In genomic region chr5:179634370-179635172, GRCh38 we compare ENCODE assay signal across 10 cellular contexts. TPM values are rescaled to one million over a fixed set of nuclear protein-coding genes. Genes with fewer than 3 reads are reported as not detected.
DNase-seq lines count a peak whose midpoint lies in the region; ATAC-seq, FAIRE-seq and TF ChIP-seq lines count a peak whose summit lies in the region.
"Not testable (repeated sequence)": the region's sequence is repeated elsewhere in the genome, so short reads cannot be mapped to it uniquely, and the experiment has no call there.
"Had no signal": no experiment of that assay in that cellular context is flagged by ENCODE, and none has a peak within 500 bp of the region (broad histone marks: within the 10 kb centered on the region; RNA-seq: fewer than 3 reads in every experiment).

No MANE protein-coding gene starts in this region.

- not testable (repeated sequence) for H2AFZ ChIP-seq in OCI-LY7 (ENCODE audit: low read length); GM12878 (ENCODE audit: control insufficient read depth, low read depth, low read length)

- H3K4me2 ChIP-seq in OCI-LY7 (ENCODE audit: low read length) = peak overlapping the region; percentile 46; the same call in 1 of the 2 replicates
- H3K4me2 ChIP-seq in GM12878 (ENCODE audit: control insufficient read depth, insufficient read depth) = not testable (repeated sequence)

- not testable (repeated sequence) for H4K20me1 ChIP-seq in OCI-LY7 (ENCODE audit: insufficient read depth, low read length); GM12878 (ENCODE audit: control insufficient read depth, insufficient read depth)

- not testable (repeated sequence) for TF ChIP-seq EP300 in GM12878 (IDR thresholded peaks at IDR 0.05; ENCODE audit: borderline replicate concordance in 1 of 2, control insufficient read depth in 1 of 2, low read depth in 2 of 2, low read length in 2 of 2)

- H3K79me2 ChIP-seq in OCI-LY7 (ENCODE audit: insufficient read depth, low read depth, low read length); GM12878 (ENCODE audit: control insufficient read depth, insufficient read depth, low read length): not testable (repeated sequence)

- TF ChIP-seq POLR2A in GM12878 (IDR thresholded peaks at IDR 0.05; ENCODE audit: low read depth, low read length); right lobe of liver (IDR thresholded peaks at IDR 0.05): not testable (repeated sequence)

- not testable (repeated sequence) for H3K27ac Mint-ChIP-seq in stimulated activated effector memory CD8-positive, alpha-beta T cell treated with anti-CD3 and anti-CD28 coated beads, Interleukin-12 subunit alpha, Interleukin-12 subunit beta, amount 100 ng/mL, for 72 hours

- H3K36me3 Mint-ChIP-seq in stimulated activated effector memory CD8-positive, alpha-beta T cell treated with anti-CD3 and anti-CD28 coated beads, Interleukin-12 subunit alpha, Interleukin-12 subunit beta, amount 100 ng/mL, for 72 hours = not testable (repeated sequence)

- intact Hi-C loops in OCI-LY7 (cut with micrococcal nuclease; ENCODE audit: unreplicated experiment); GM12878 (cut with micrococcal nuclease; ENCODE audit: unreplicated experiment); right lobe of liver (cut with DNase I): not testable (repeated sequence)

- H3K9me3 Mint-ChIP-seq in stimulated activated effector memory CD8-positive, alpha-beta T cell treated with anti-CD3 and anti-CD28 coated beads, Interleukin-12 subunit alpha, Interleukin-12 subunit beta, amount 100 ng/mL, for 72 hours = not testable (repeated sequence)

- DNase-seq in OCI-LY7 (ENCODE audit: low spot score); GM12878 (ENCODE audit: low read depth, low spot score); right lobe of liver; stimulated activated effector memory CD8-positive, alpha-beta T cell treated with anti-CD3 and anti-CD28 coated beads, Interleukin-12 subunit alpha, Interleukin-12 subunit beta, amount 100 ng/mL, for 72 hours (ENCODE audit: low spot score in 2 of 2): not testable (repeated sequence)

- H3K27me3 ChIP-seq in GM12878 (replicated peaks in 1 of 2; ENCODE audit: control insufficient read depth in 2 of 2, insufficient read depth in 2 of 2, low read length in 1 of 2); right lobe of liver: not testable (repeated sequence)

- H3K4me1 ChIP-seq in OCI-LY7 (ENCODE audit: insufficient read depth, low read length, poor library complexity, severe bottlenecking); GM12878 (ENCODE audit: control insufficient read depth, insufficient read depth, low read length); right lobe of liver: not testable (repeated sequence)

- not testable (repeated sequence) for H3K4me3 ChIP-seq in OCI-LY7 (ENCODE audit: low read depth, low read length, poor library complexity, severe bottlenecking); GM12878; right lobe of liver

- H3K9me3 ChIP-seq in OCI-LY7 (ENCODE audit: low read length); GM12878 (replicated peaks; ENCODE audit: control insufficient read depth, insufficient read depth, low read length); right lobe of liver: not testable (repeated sequence)

- SMC1A ChIA-PET in GM12878 (lab: Charles Lee; ENCODE audit: uncharacterized antibody, unreplicated experiment) = not testable (repeated sequence)

- H3K4me1 Mint-ChIP-seq in stimulated activated effector memory CD8-positive, alpha-beta T cell treated with anti-CD3 and anti-CD28 coated beads, Interleukin-12 subunit alpha, Interleukin-12 subunit beta, amount 100 ng/mL, for 72 hours = not testable (repeated sequence)

- not testable (repeated sequence) for H3K4me3 Mint-ChIP-seq in stimulated activated effector memory CD8-positive, alpha-beta T cell treated with anti-CD3 and anti-CD28 coated beads, Interleukin-12 subunit alpha, Interleukin-12 subunit beta, amount 100 ng/mL, for 72 hours

- not testable (repeated sequence) for H3K9me2 ChIP-seq in OCI-LY7 (ENCODE audit: insufficient read depth, low read length)

- WGBS in GM12878 (ENCODE audit: insufficient coverage, insufficient replicate concordance, low lambda C conversion rate, missing lambda C conversion rate) = 0% methylated on average over 6 of the region's 49 CpGs
- WGBS in right lobe of liver (ENCODE audit: insufficient coverage, low coverage, low lambda C conversion rate, missing lambda C conversion rate) = no CpG with 5 or more reads among the region's 49 CpGs

- H3K9ac ChIP-seq in GM12878 (ENCODE audit: control insufficient read depth, insufficient read depth, low read length) = not testable (repeated sequence)

- RAD21 ChIA-PET in GM12878 (lab: Charles Lee; ENCODE audit: unreplicated experiment) = not testable (repeated sequence)

- peak; percentile 100 for FAIRE-seq in GM12878 (lab: Jason Lieb, UNC)

- CTCF ChIA-PET in OCI-LY7 (lab: Charles Lee; ENCODE audit: unreplicated experiment); GM12878 (lab: Yijun Ruan, JAX): not testable (repeated sequence)

- not testable (repeated sequence) for H3K27ac ChIP-seq in OCI-LY7 (ENCODE audit: low read depth, low read length, poor library complexity, severe bottlenecking); GM12878 (ENCODE audit: control insufficient read depth, insufficient read depth); right lobe of liver

- POLR2A ChIA-PET in OCI-LY7 (lab: Charles Lee); GM12878 (lab: Charles Lee): not testable (repeated sequence)

- TF ChIP-seq RAD21 in GM12878 (IDR thresholded peaks at IDR 0.05; ENCODE audit: insufficient read depth, low read depth, low read length) = not testable (repeated sequence)

- not testable (repeated sequence) for TF ChIP-seq CTCF in OCI-LY7 (conservative IDR thresholded peaks at IDR 0.05; ENCODE audit: low read length); GM12878 (IDR thresholded peaks at IDR 0.05 in 2 of 3, conservative IDR thresholded peaks at IDR 0.05 in 1 of 3; ENCODE audit: control insufficient read depth in 2 of 3, extremely low read depth in 1 of 3, insufficient read depth in 1 of 3, low read depth in 3 of 3, low read length in 3 of 3); right lobe of liver (IDR thresholded peaks at IDR 0.05)

- in situ Hi-C loops in GM12878 (cut with MboI) = not testable (repeated sequence)

- ATAC-seq in GM18508 (IDR thresholded peaks at IDR 0.05; ENCODE audit: insufficient read depth, unreplicated experiment) (peak; percentile 49), GM19463 (IDR thresholded peaks at IDR 0.05; ENCODE audit: unreplicated experiment) (peak; percentile 90), HG02610 (IDR thresholded peaks at IDR 0.05; ENCODE audit: unreplicated experiment) (peak; percentile 84), HG03135 (IDR thresholded peaks at IDR 0.05; ENCODE audit: unreplicated experiment) (peak; percentile 90), GM12878 (peak; percentile 98), right lobe of liver (peak; percentile 95 to 99 (median 98))
- ATAC-seq in stimulated activated effector memory CD8-positive, alpha-beta T cell treated with anti-CD3 and anti-CD28 coated beads, Interleukin-12 subunit alpha, Interleukin-12 subunit beta, amount 100 ng/mL, for 72 hours = peak; percentile 97

- BruUV-seq in OCI-LY7 (replicated peaks; lab: Mats Ljungman, UMichigan); GM12878 (replicated peaks; lab: Mats Ljungman, UMichigan): not testable (repeated sequence)

- not testable (repeated sequence) for H3K36me3 ChIP-seq in OCI-LY7 (ENCODE audit: insufficient read depth, low read length); GM12878 (ENCODE audit: control insufficient read depth in 2 of 2, insufficient read depth in 2 of 2, low read length in 1 of 2); right lobe of liver

RNA-seq across cellular contexts. Expression of gene HNRNPH1, which starts 11.1 kb away (rescaled TPM):
- total RNA-seq in OCI-LY7 (2014; rRNA removed; shearing (Covaris generic)) = 814 and 1,035 TPM in 2 replicates
- total RNA-seq in OCI-LY7 (2022) = 959 and 1,011 TPM in 2 replicates
- 1,885 and 1,957 TPM in 2 replicates for total RNA-seq in GM12878 (2013; cell fraction: nucleolus; rRNA removed)
- total RNA-seq in GM12878 (2014; rRNA removed) = 692 and 694 TPM in 2 replicates
- 683 and 716 TPM in 2 replicates for total RNA-seq in GM12878 (2014; rRNA removed; fragmentation: Illumina TruSeq; extraction: Trizol)
- total RNA-seq in GM12878 (2021) = 603 and 690 TPM in 2 replicates
- 400 TPM for polyA plus RNA-seq in GM12878 (2011; ENCODE audit: low read depth)
- polyA plus RNA-seq in GM12878 (2011; rRNA removed) = 695 and 934 TPM in 2 replicates
- polyA plus RNA-seq in GM12878 (2011; cell fraction: cytosol; rRNA removed) = 201 and 239 TPM in 2 replicates
- polyA plus RNA-seq in GM12878 (2011; cell fraction: nucleus; rRNA removed) = 1,317 and 2,141 TPM in 2 replicates
- 453 and 702 TPM in 2 replicates for polyA plus RNA-seq in GM12878 (2012)
- 691 and 785 TPM in 2 replicates for polyA plus RNA-seq in GM12878 (2014; fragmentation: Illumina TruSeq; extraction: Trizol)
- 100 to 1,000 TPM; 184 to 189 TPM for polyA plus RNA-seq in GM12878 (2014; fragmentation: Nextera tagmentation; extraction: Ambion mirVana)
- polyA plus RNA-seq in GM12878 (2014; rRNA removed) = 780 and 888 TPM in 2 replicates
- 100 to 1,000 TPM; 542 to 567 TPM for polyA plus RNA-seq in GM12878 (2016; fragmentation: Nextera tagmentation; extraction: Ambion mirVana)
- 330 and 478 TPM in 2 replicates for polyA minus RNA-seq in GM12878 (2011; rRNA and poly(A)+ RNA removed)
- 349 and 463 TPM in 2 replicates for polyA minus RNA-seq in GM12878 (2011; cell fraction: cytosol; rRNA and poly(A)+ RNA removed)
- 907 and 1,891 TPM in 2 replicates for polyA minus RNA-seq in GM12878 (2011; cell fraction: nucleus; rRNA and poly(A)+ RNA removed)
- total RNA-seq in right lobe of liver = 100 to 1,000 TPM; 140 to 305 (median 219) TPM

RNA-seq across cellular contexts. Expression of gene CBY3, which starts 46.3 kb away (rescaled TPM):
- total RNA-seq in OCI-LY7 (2014; rRNA removed; shearing (Covaris generic)) = 0.21 TPM in 1 of 2 replicates, not detected in the other
- total RNA-seq in OCI-LY7 (2022) (not detected in 2 replicates), GM12878 (2014; rRNA removed) (0.56 and 0.93 TPM in 2 replicates), GM12878 (2014; rRNA removed; fragmentation: Illumina TruSeq; extraction: Trizol) (not detected in 2 replicates), GM12878 (2021) (not detected in 2 replicates), right lobe of liver (not detected)
- 2.6 and 2.7 TPM in 2 replicates for total RNA-seq in GM12878 (2013; cell fraction: nucleolus; rRNA removed)
- polyA plus RNA-seq in GM12878 (2011; ENCODE audit: low read depth) = not detected
- polyA plus RNA-seq in GM12878 (2011; rRNA removed) (0.10 TPM in 1 of 2 replicates, not detected in the other), GM12878 (2014; fragmentation: Illumina TruSeq; extraction: Trizol) (not detected in 2 replicates), GM12878 (2014; fragmentation: Nextera tagmentation; extraction: Ambion mirVana) (not detected), GM12878 (2014; rRNA removed) (0.18 and 0.25 TPM in 2 replicates), GM12878 (2016; fragmentation: Nextera tagmentation; extraction: Ambion mirVana) (1 to 10 TPM in 1 of 2 experiments, under 1 TPM in 1; 0.47 to 1.2 TPM)
- polyA plus RNA-seq in GM12878 (2011; cell fraction: cytosol; rRNA removed) = 0.07 and 0.23 TPM in 2 replicates
- 0.32 and 1.3 TPM in 2 replicates for polyA plus RNA-seq in GM12878 (2011; cell fraction: nucleus; rRNA removed)
- 0.69 and 0.93 TPM in 2 replicates for polyA plus RNA-seq in GM12878 (2012)
- polyA minus RNA-seq in GM12878 (2011; rRNA and poly(A)+ RNA removed) = 0.41 TPM in 1 of 2 replicates, not detected in the other
- polyA minus RNA-seq in GM12878 (2011; cell fraction: cytosol; rRNA and poly(A)+ RNA removed) = not detected in 2 replicates
- polyA minus RNA-seq in GM12878 (2011; cell fraction: nucleus; rRNA and poly(A)+ RNA removed) = 2.7 and 3.0 TPM in 2 replicates
- total RNA-seq: esophagus muscularis mucosa, MCF 10A had no signal
